ENCODE assay signal across 8 cellular contexts in the genomic region with DNA sequence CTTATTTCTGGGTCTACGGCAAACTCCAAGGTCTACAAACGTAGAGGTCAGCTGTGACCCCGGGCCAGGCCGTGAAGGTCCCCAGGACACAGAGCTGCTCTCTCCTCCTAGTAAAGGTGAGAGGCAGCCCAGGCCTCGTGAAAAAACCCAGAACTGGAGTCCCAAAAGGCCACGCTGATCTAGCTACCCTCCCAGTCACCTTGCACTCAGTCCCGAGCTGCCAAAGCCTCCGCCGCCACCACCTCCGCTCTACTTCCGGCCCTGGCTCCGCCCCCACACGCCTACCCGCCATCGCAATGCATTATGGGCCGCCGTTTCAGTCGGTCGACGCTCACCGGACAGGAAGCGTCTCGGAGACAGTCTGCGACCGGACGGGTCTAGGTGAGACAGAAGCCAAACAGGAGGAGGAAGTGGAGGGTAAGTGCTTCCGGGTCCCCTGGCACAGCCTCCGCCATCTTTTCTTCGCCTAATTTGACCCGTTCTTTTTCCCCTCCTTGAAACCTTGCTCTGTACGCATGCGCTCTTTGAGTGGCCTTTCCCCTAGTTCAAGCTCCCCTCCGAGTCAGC. TPM values are rescaled to one million over a fixed set of nuclear protein-coding genes. Genes with fewer than 3 reads are reported as not detected.
DNase-seq lines count a peak whose midpoint lies in the region; ATAC-seq and TF ChIP-seq lines count a peak whose summit lies in the region.

A gene with protein sequence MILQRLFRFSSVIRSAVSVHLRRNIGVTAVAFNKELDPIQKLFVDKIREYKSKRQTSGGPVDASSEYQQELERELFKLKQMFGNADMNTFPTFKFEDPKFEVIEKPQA (minus strand): TSS at position 251 of the 567 bp plus-strand sequence. CDS start 5,110 bp downstream, outside the sequence.
A gene (plus strand): TSS at position 319 of the 567 bp plus-strand sequence. CDS start 6,627 bp downstream, outside the sequence.

- H3K9me3 Mint-ChIP-seq in activated naive CD8-positive, alpha-beta T cell (ENCODE audit: low read depth) = no peaks in the 10 kb centered on the region
- peaks cover 12% of the 10 kb centered on the region for H3K9me3 Mint-ChIP-seq in glutamatergic neuron (ENCODE audit: unreplicated experiment)

- peak; percentile 93 for DNase-seq in GM10248 (ENCODE audit: extremely low spot score)
- peak; percentile 98 for DNase-seq in NCI-H1105 (lab: John Stamatoyannopoulos, UW)
- DNase-seq in SKM-1 treated with dmso at 0.1 percent for 144 hours (lab: John Stamatoyannopoulos, UW; ENCODE audit: unreplicated experiment) = peak; percentile 98
- peak; percentile 98 for DNase-seq in glutamatergic neuron
- peak; percentile 98 for DNase-seq in osteoblast (ENCODE audit: insufficient read length, low spot score, missing footprints)
- DNase-seq in thoracic aorta (ENCODE audit: low spot score) = peak; percentile 89

- H3K27ac ChIP-seq in osteoblast (ENCODE audit: low read depth, low read length) = peak within 1 kb of the TSS; percentile 94
- peak within 1 kb of the TSS; percentile 93 to 98 for H3K27ac ChIP-seq in thoracic aorta

- CTCF ChIA-PET in GM10248 (lab: Yijun Ruan, JAX) = interaction anchor here (0.7 to 1.7 kb wide), 8 partner anchors 10 to 434 kb away, joined by 3 to 8 read pairs (median 3); no protein-coding TSS in a partner anchor

- H3K4me2 ChIP-seq in osteoblast (ENCODE audit: insufficient read depth, low read length) = peak within 1 kb of the TSS; percentile 95

- H3K36me3 ChIP-seq in osteoblast (ENCODE audit: insufficient read depth, low read length) (peaks cover 9% of the 10 kb centered on the region), thoracic aorta (peaks cover 4% of the 10 kb centered on the region)

- H3K4me3 ChIP-seq in osteoblast (ENCODE audit: insufficient read depth, low read length) (peak within 1 kb of the TSS; percentile 79), thoracic aorta (peak within 1 kb of the TSS; percentile 93)

- ATAC-seq in HG02623 (IDR thresholded peaks at IDR 0.05; ENCODE audit: unreplicated experiment) = peak; percentile 83
- peak; percentile 97 for ATAC-seq in thoracic aorta (ENCODE audit: insufficient number of reproducible peaks, low FRiP score, low read depth)

- peaks cover 14% of the 10 kb centered on the region for H4K20me1 ChIP-seq in osteoblast (ENCODE audit: insufficient read depth, low read length)

- H3K36me3 Mint-ChIP-seq in activated naive CD8-positive, alpha-beta T cell = peaks cover 4% of the 10 kb centered on the region
- H3K36me3 Mint-ChIP-seq in glutamatergic neuron (ENCODE audit: unreplicated experiment) = no peaks in the 10 kb centered on the region

- peaks cover 90% of the 10 kb centered on the region for H3K79me2 ChIP-seq in osteoblast (ENCODE audit: insufficient read depth, low read length)

- H3K27ac Mint-ChIP-seq in activated naive CD8-positive, alpha-beta T cell = peak within 1 kb of the TSS; percentile 100
- peak within 1 kb of the TSS; percentile 100 for H3K27ac Mint-ChIP-seq in glutamatergic neuron (ENCODE audit: unreplicated experiment)

- H3K4me1 Mint-ChIP-seq in activated naive CD8-positive, alpha-beta T cell (ENCODE audit: low read depth) = peaks cover 57% of the 10 kb centered on the region
- H3K4me1 Mint-ChIP-seq in glutamatergic neuron (ENCODE audit: low read depth, unreplicated experiment) = peaks cover 27% of the 10 kb centered on the region

- TF ChIP-seq CTCF in GM10248 (IDR thresholded peaks at IDR 0.05; ENCODE audit: control extremely low read depth, extremely low read depth, low read depth, missing control alignments) = no peak
- TF ChIP-seq CTCF in glutamatergic neuron (IDR thresholded peaks at IDR 0.05; ENCODE audit: partially characterized antibody, unreplicated experiment) = no peak
- no peak for TF ChIP-seq CTCF in osteoblast (IDR thresholded peaks at IDR 0.05; ENCODE audit: extremely low read depth, low read depth, low read length)
- no peak for TF ChIP-seq CTCF in thoracic aorta (IDR thresholded peaks at IDR 0.05)

- H3K27me3 ChIP-seq in osteoblast (ENCODE audit: insufficient read depth, low read length) (no peaks in the 10 kb centered on the region), thoracic aorta (replicated peaks; ENCODE audit: insufficient read depth) (no peaks in the 10 kb centered on the region)

- POLR2A ChIA-PET in GM10248 (lab: Yijun Ruan, JAX) = interaction anchor here (1.1 kb wide), 1 partner anchor 96 kb away, joined by 3 read pairs; no protein-coding TSS in a partner anchor

- H3K4me3 Mint-ChIP-seq in activated naive CD8-positive, alpha-beta T cell = peak within 1 kb of the TSS; percentile 99
- H3K4me3 Mint-ChIP-seq in glutamatergic neuron (ENCODE audit: unreplicated experiment) = peak within 1 kb of the TSS; percentile 99

- H2AFZ ChIP-seq in osteoblast (ENCODE audit: low read length) = peak within 1 kb of the TSS; percentile 96

- H3K4me1 ChIP-seq in osteoblast (ENCODE audit: insufficient read depth, low read length) = peaks cover 17% of the 10 kb centered on the region
- H3K4me1 ChIP-seq in thoracic aorta (ENCODE audit: control insufficient read depth in 1 of 2, low read depth in 2 of 2) = peaks cover 20 to 35% of the 10 kb centered on the region in 2 donors

- no peaks in the 10 kb centered on the region for H3K27me3 Mint-ChIP-seq in activated naive CD8-positive, alpha-beta T cell
- peaks cover 13% of the 10 kb centered on the region for H3K27me3 Mint-ChIP-seq in glutamatergic neuron (ENCODE audit: unreplicated experiment)

- H3K9me3 ChIP-seq in osteoblast (ENCODE audit: low read depth, low read length) = no peaks in the 10 kb centered on the region
- no peaks in the 10 kb centered on the region for H3K9me3 ChIP-seq in thoracic aorta

RNA-seq across cellular contexts. Expression of the first gene that starts in this region (rescaled TPM):
- 128 TPM for total RNA-seq in glutamatergic neuron (ENCODE audit: unreplicated experiment)
- total RNA-seq in osteoblast = 36.2 and 43.9 TPM in 2 replicates
- total RNA-seq in thoracic aorta = 10 to 100 TPM; 27.8 to 44.0 TPM

RNA-seq across cellular contexts. Expression of the second gene that starts in this region (rescaled TPM):
- total RNA-seq in glutamatergic neuron (ENCODE audit: unreplicated experiment) (16.2 TPM), osteoblast (28.0 and 28.6 TPM in 2 replicates), thoracic aorta (10 to 100 TPM; 14.9 to 35.9 TPM)

Comparison
In these comparisons a context has a peak if more than half of its experiments do, and no peak if none do; other contexts are left out.
1. Peak in every context shown above with its lines: DNase-seq, ATAC-seq, H3K4me3 ChIP-seq and H3K27ac ChIP-seq.